ENCODE assay signal across 20 cellular contexts in the genomic region with DNA sequence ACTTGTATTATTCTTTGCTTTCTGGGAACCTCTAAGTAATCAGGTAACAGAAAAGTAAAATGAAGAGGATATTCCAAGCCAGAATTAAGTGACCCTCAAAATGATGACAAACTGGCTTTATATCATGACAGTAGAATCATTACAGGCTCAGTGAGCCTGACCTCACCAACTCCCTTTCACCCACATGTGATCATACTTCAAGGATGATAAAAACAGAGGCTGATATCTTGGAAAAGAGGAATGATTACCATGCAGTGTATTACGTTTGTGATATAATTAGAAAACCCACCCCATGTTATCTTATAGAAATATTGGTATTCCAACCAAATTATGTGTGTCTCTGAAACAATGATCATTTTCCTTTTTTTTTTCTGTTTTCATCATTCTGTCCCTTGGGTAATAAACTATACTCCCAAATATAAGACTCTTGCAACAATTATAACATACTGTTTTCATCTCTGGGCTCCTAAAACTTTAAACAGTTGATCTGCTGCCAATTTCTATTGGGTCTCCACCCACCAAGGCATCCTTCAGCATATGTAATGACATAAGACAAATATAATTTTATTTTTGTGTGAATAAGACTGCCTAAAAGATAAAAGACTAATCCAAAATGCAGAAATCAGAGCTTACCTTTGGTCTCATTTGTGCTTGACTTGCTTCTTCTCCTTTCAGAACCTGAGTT.
DNase-seq lines count a peak whose midpoint lies in the region; ATAC-seq and TF ChIP-seq lines count a peak whose summit lies in the region.
"Had no signal": no experiment of that assay in that cellular context is flagged by ENCODE, and none has a peak within 500 bp of the region (broad histone marks: within the 10 kb centered on the region; RNA-seq: fewer than 3 reads in every experiment).

No MANE protein-coding gene starts in this region.

- H3K79me2 ChIP-seq in neural progenitor cell (ENCODE audit: low read depth) = no peaks in the 10 kb centered on the region

- TF ChIP-seq EP300 in esophagus muscularis mucosa (IDR thresholded peaks at IDR 0.05) = no peak

- no peak for DNase-seq in left ventricle myocardium superior
- DNase-seq in right cardiac atrium = no peak
- DNase-seq in esophagus muscularis mucosa (ENCODE audit: extremely low spot score) = no peak
- DNase-seq in neural progenitor cell (ENCODE audit: low spot score) = no peak
- DNase-seq in T1000 (lab: John Stamatoyannopoulos, UW) = no peak
- no peak for DNase-seq in activated gamma-delta T cell (lab: John Stamatoyannopoulos, UW)
- DNase-seq: ACHN; activated CD8-positive, alpha-beta memory T cell treated with anti-CD3 and anti-CD28 coated beads for 24 hours; amniotic stem cell; CD4-positive, alpha-beta T cell; colonic mucosa; hypothalamus; kidney glomerular epithelial cell; occipital lobe; small intestine; SW 1271; WERI-Rb-1 had no signal

- H3K36me3 Mint-ChIP-seq in neural progenitor cell = peaks cover 36% of the 10 kb centered on the region

- H3K4me2 ChIP-seq in neural progenitor cell = peak overlapping the region; percentile 35

- H3F3A ChIP-seq in neural progenitor cell (ENCODE audit: low read depth) = peaks cover 25% of the 10 kb centered on the region

- peaks cover 3% of the 10 kb centered on the region for H3K27me3 Mint-ChIP-seq in neural progenitor cell (ENCODE audit: insufficient read depth, low read depth)
- H3K27me3 Mint-ChIP-seq: CD4-positive, alpha-beta T cell had no signal

- no peak overlapping the region for H3K9ac ChIP-seq in neural progenitor cell

- no peak overlapping the region for H3K27ac Mint-ChIP-seq in neural progenitor cell
- H3K27ac Mint-ChIP-seq: CD4-positive, alpha-beta T cell had no signal

- H3K9me3 Mint-ChIP-seq in neural progenitor cell = no peaks in the 10 kb centered on the region
- H3K9me3 Mint-ChIP-seq: CD4-positive, alpha-beta T cell had no signal

- H3K4me1 ChIP-seq in right cardiac atrium (ENCODE audit: control insufficient read depth, insufficient read depth, low read length) (peaks cover 2% of the 10 kb centered on the region), esophagus muscularis mucosa (peaks cover 51 to 96% (median 85%) of the 10 kb centered on the region in 4 donors), neural progenitor cell (peaks cover 49% of the 10 kb centered on the region)
- H3K4me1 ChIP-seq: colonic mucosa had no signal

- intact Hi-C loops in left ventricle myocardium superior (cut with micrococcal nuclease) (no loop called here), right cardiac atrium (cut with DNase I) (no loop called here), esophagus muscularis mucosa (cut with DNase I) (no loop called here)

- no peaks in the 10 kb centered on the region for H4K20me1 ChIP-seq in neural progenitor cell (ENCODE audit: low read depth)

- H3K27me3 ChIP-seq in right cardiac atrium (ENCODE audit: control insufficient read depth, insufficient read depth) (no peaks in the 10 kb centered on the region), esophagus muscularis mucosa (no peaks in the 10 kb centered on the region), neural progenitor cell (no peaks in the 10 kb centered on the region)
- H3K27me3 ChIP-seq: colonic mucosa had no signal

- H3K36me3 ChIP-seq in esophagus muscularis mucosa (peaks cover 13 to 68% (median 41%) of the 10 kb centered on the region in 4 donors), neural progenitor cell (peaks cover 10% of the 10 kb centered on the region)
- H3K36me3 ChIP-seq: colonic mucosa had no signal

- no peak overlapping the region for H2AFZ ChIP-seq in neural progenitor cell (replicated peaks)

- peaks cover 16% of the 10 kb centered on the region for H3K4me1 Mint-ChIP-seq in neural progenitor cell

- TF ChIP-seq CTCF in esophagus muscularis mucosa (IDR thresholded peaks at IDR 0.05) = no peak
- TF ChIP-seq CTCF in neural progenitor cell (IDR thresholded peaks at IDR 0.05) = no peak

- no peaks in the 10 kb centered on the region for H3K9me3 ChIP-seq in right cardiac atrium (ENCODE audit: control insufficient read depth, low read length)
- no peaks in the 10 kb centered on the region for H3K9me3 ChIP-seq in esophagus muscularis mucosa
- H3K9me3 ChIP-seq in neural progenitor cell (ENCODE audit: low read depth) = no peaks in the 10 kb centered on the region
- H3K9me3 ChIP-seq: colonic mucosa had no signal

- no peak for TF ChIP-seq POLR2A in esophagus muscularis mucosa (IDR thresholded peaks at IDR 0.05; ENCODE audit: low read depth)

- 31% methylated on average over 1 of the region's 1 CpG for WGBS in right cardiac atrium
- WGBS in esophagus muscularis mucosa = 27% methylated on average over 1 of the region's 1 CpG

- H3K27ac ChIP-seq in right cardiac atrium (ENCODE audit: low read length) = no peak overlapping the region
- peak overlapping the region; percentile 75 to 88 (median 78) for H3K27ac ChIP-seq in esophagus muscularis mucosa (replicated peaks in 1 of 4)
- peak overlapping the region; percentile 71 for H3K27ac ChIP-seq in neural progenitor cell

- peak; percentile 51 for ATAC-seq in left ventricle myocardium superior
- ATAC-seq in right cardiac atrium = no peak
- no peak for ATAC-seq in GM21526 (IDR thresholded peaks at IDR 0.05; ENCODE audit: low FRiP score, unreplicated experiment)
- no peak for ATAC-seq in GM18870 (IDR thresholded peaks at IDR 0.05; ENCODE audit: unreplicated experiment)
- ATAC-seq: Panc1 had no signal

- no peak overlapping the region for H3K4me3 Mint-ChIP-seq in neural progenitor cell
- H3K4me3 Mint-ChIP-seq: CD4-positive, alpha-beta T cell had no signal

- no peak overlapping the region for H3K4me3 ChIP-seq in right cardiac atrium (ENCODE audit: low read length)
- no peak overlapping the region for H3K4me3 ChIP-seq in esophagus muscularis mucosa
- no peak overlapping the region for H3K4me3 ChIP-seq in neural progenitor cell
- H3K4me3 ChIP-seq: colonic mucosa had no signal
